Comparison of ENCODE assay signal across 9 cellular contexts in the genomic region with DNA sequence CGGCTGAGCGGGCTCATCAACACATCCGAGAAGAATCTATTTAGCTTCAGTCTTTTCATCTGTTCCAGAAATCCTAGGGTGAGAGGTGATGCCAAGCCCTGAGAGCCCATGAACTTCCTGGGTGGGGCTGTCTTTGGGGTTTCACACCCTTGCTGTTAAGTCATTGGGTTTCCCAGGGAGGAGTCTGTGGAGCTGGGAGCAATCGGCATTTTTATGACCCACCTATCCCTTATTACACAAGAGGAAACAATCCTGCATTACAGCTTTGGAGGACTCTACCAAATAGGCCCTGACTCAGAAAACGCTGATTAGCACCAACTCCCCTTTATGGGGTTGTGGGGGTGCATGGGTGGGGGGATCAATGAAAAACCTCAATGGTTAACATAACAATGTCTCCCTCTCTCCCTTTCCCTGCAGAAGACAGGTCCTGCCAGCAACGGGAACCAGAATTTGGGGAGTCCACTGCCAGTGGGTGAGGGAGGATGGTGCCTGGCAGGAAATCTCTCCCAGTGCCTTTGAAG. TPM values are rescaled to one million over a fixed set of nuclear protein-coding genes. Genes with fewer than 3 reads are reported as not detected.
DNase-seq lines count a peak whose midpoint lies in the region; ATAC-seq and TF ChIP-seq lines count a peak whose summit lies in the region.
"Had no signal": no experiment of that assay in that cellular context is flagged by ENCODE, and none has a peak within 500 bp of the region (broad histone marks: within the 10 kb centered on the region; RNA-seq: fewer than 3 reads in every experiment).

No MANE protein-coding gene starts in this region.

- H3K9me3 ChIP-seq in CD4-positive, CD25-positive, alpha-beta regulatory T cell (ENCODE audit: control insufficient read depth in 2 of 2, low read length in 2 of 2) = no peaks in the 10 kb centered on the region
- H3K9me3 ChIP-seq in body of pancreas = no peaks in the 10 kb centered on the region
- H3K9me3 ChIP-seq: MG63 had no signal

- intact Hi-C loops in natural killer cell (cut with micrococcal nuclease) = no loop called here
- intact Hi-C loops in body of pancreas (cut with DNase I) = no loop called here
- intact Hi-C loops in dorsolateral prefrontal cortex (cut with DNase I) = no loop called here

- TF ChIP-seq POLR2A in body of pancreas (IDR thresholded peaks at IDR 0.05) = no peak

- no peaks in the 10 kb centered on the region for H3K27me3 ChIP-seq in CD4-positive, CD25-positive, alpha-beta regulatory T cell (ENCODE audit: control insufficient read depth, insufficient read depth, low read length)
- no peaks in the 10 kb centered on the region for H3K27me3 ChIP-seq in brain microvascular endothelial cell (replicated peaks)
- no peaks in the 10 kb centered on the region for H3K27me3 ChIP-seq in body of pancreas
- peaks cover 0 to 12% (median 0%) of the 10 kb centered on the region in 45 donors for H3K27me3 ChIP-seq in dorsolateral prefrontal cortex
- H3K27me3 ChIP-seq: MG63 had no signal

- peaks cover 4% of the 10 kb centered on the region for H3K27me3 Mint-ChIP-seq in CD4-positive, CD25-positive, alpha-beta regulatory T cell
- H3K27me3 Mint-ChIP-seq in IgD-negative memory B cell = no peaks in the 10 kb centered on the region
- H3K27me3 Mint-ChIP-seq in effector memory CD8-positive, alpha-beta T cell = no peaks in the 10 kb centered on the region
- no peaks in the 10 kb centered on the region for H3K27me3 Mint-ChIP-seq in natural killer cell (ENCODE audit: low read depth in 2 of 2)

- peaks cover 66% of the 10 kb centered on the region for H3K36me3 Mint-ChIP-seq in CD4-positive, CD25-positive, alpha-beta regulatory T cell
- H3K36me3 Mint-ChIP-seq in IgD-negative memory B cell = peaks cover 42% of the 10 kb centered on the region
- H3K36me3 Mint-ChIP-seq in effector memory CD8-positive, alpha-beta T cell (ENCODE audit: insufficient read depth) = peaks cover 100% of the 10 kb centered on the region
- H3K36me3 Mint-ChIP-seq in natural killer cell = peaks cover 30% of the 10 kb centered on the region

- H3K4me3 Mint-ChIP-seq in CD4-positive, CD25-positive, alpha-beta regulatory T cell = peak overlapping the region in 1 of 4 donors; percentile 41
- H3K4me3 Mint-ChIP-seq in IgD-negative memory B cell (peak overlapping the region in 2 of 4 donors; percentile 47 to 73), natural killer cell (peak overlapping the region; percentile 42)
- H3K4me3 Mint-ChIP-seq in effector memory CD8-positive, alpha-beta T cell = peak overlapping the region; percentile 26 to 62

- in situ Hi-C loops in brain microvascular endothelial cell (cut with HindIII; ENCODE audit: low pct_ligation_motif_present, low sequenced_read_pairs) = no loop called here

- peaks cover 16% of the 10 kb centered on the region for H3K4me1 ChIP-seq in CD4-positive, CD25-positive, alpha-beta regulatory T cell (ENCODE audit: control insufficient read depth, insufficient read depth, low read length, poor library complexity, severe bottlenecking)
- no peaks in the 10 kb centered on the region for H3K4me1 ChIP-seq in body of pancreas

- no peak overlapping the region for H3K4me3 ChIP-seq in CD4-positive, CD25-positive, alpha-beta regulatory T cell (ENCODE audit: low read depth, low read length)
- H3K4me3 ChIP-seq in brain microvascular endothelial cell (ENCODE audit: low read depth, low read length) = no peak overlapping the region
- no peak overlapping the region for H3K4me3 ChIP-seq in body of pancreas
- no peak overlapping the region for H3K4me3 ChIP-seq in dorsolateral prefrontal cortex
- H3K4me3 ChIP-seq: MG63 had no signal

- H3K27ac ChIP-seq in CD4-positive, CD25-positive, alpha-beta regulatory T cell (ENCODE audit: insufficient read depth, low read length, poor library complexity, severe bottlenecking) = peak overlapping the region; percentile 45
- H3K27ac ChIP-seq in brain microvascular endothelial cell (no peak overlapping the region), body of pancreas (no peak overlapping the region), dorsolateral prefrontal cortex (peak overlapping the region in 15 of 59 donors; percentile 1 to 64 (median 46))

- no peak for TF ChIP-seq CTCF in natural killer cell (IDR thresholded peaks at IDR 0.05)
- no peak for TF ChIP-seq CTCF in brain microvascular endothelial cell (IDR thresholded peaks at IDR 0.05; ENCODE audit: low read depth, low read length, missing control alignments)
- TF ChIP-seq CTCF in body of pancreas (IDR thresholded peaks at IDR 0.05) = no peak
- TF ChIP-seq CTCF in dorsolateral prefrontal cortex (IDR thresholded peaks at IDR 0.05 in 54 of 56, conservative IDR thresholded peaks at IDR 0.05 in 2 of 56; ENCODE audit: low read depth in 1 of 56, partially characterized antibody in 56 of 56) = no peak

- 79 to 84% methylated on average over 5 to 6 of the region's 6 CpGs for WGBS in body of pancreas, 2 donors

- peaks cover 99% of the 10 kb centered on the region for H3K36me3 ChIP-seq in CD4-positive, CD25-positive, alpha-beta regulatory T cell (ENCODE audit: control insufficient read depth, insufficient read depth, low read length)
- H3K36me3 ChIP-seq in brain microvascular endothelial cell (replicated peaks) (peaks cover 74% of the 10 kb centered on the region), body of pancreas (replicated peaks in 1 of 2; ENCODE audit: insufficient read depth in 1 of 2, low read depth in 2 of 2) (peaks cover 33 to 58% of the 10 kb centered on the region in 2 donors)

- H3K27ac Mint-ChIP-seq in CD4-positive, CD25-positive, alpha-beta regulatory T cell = peak overlapping the region; percentile 20 to 80 (median 46)
- peak overlapping the region; percentile 71 to 99 (median 97) for H3K27ac Mint-ChIP-seq in IgD-negative memory B cell
- H3K27ac Mint-ChIP-seq in effector memory CD8-positive, alpha-beta T cell = peak overlapping the region; percentile 92 to 96
- peak overlapping the region; percentile 84 to 87 for H3K27ac Mint-ChIP-seq in natural killer cell

- ATAC-seq in CD4-positive, CD25-positive, alpha-beta regulatory T cell (ENCODE audit: low read depth in 2 of 2) = no peak
- ATAC-seq in effector memory CD8-positive, alpha-beta T cell (replicated peaks) = peak; percentile 47
- ATAC-seq in natural killer cell = peak in 2 of 3 donors; percentile 10 to 42
- ATAC-seq in body of pancreas = no peak
- ATAC-seq in activated CD4-positive, CD25-positive, alpha-beta regulatory T cell treated with anti-CD3 and anti-CD28 coated beads, Interleukin-2, amount 50 U/mL, for 24 hours = no peak

- no peak for DNase-seq in CD4-positive, CD25-positive, alpha-beta regulatory T cell
- DNase-seq in effector memory CD8-positive, alpha-beta T cell = no peak
- no peak for DNase-seq in natural killer cell
- no peak for DNase-seq in brain microvascular endothelial cell
- DNase-seq in body of pancreas = no peak
- no peak for DNase-seq in dorsolateral prefrontal cortex
- DNase-seq: MG63 had no signal

- H3K4me1 Mint-ChIP-seq in CD4-positive, CD25-positive, alpha-beta regulatory T cell = peaks cover 7 to 50% (median 31%) of the 10 kb centered on the region in 4 donors
- H3K4me1 Mint-ChIP-seq in IgD-negative memory B cell (peaks cover 6 to 18% (median 13%) of the 10 kb centered on the region in 3 donors), natural killer cell (peaks cover 40 to 52% of the 10 kb centered on the region in 2 donors)
- H3K4me1 Mint-ChIP-seq in effector memory CD8-positive, alpha-beta T cell (ENCODE audit: low read depth in 2 of 2) = peaks cover 41 to 59% of the 10 kb centered on the region in 2 donors

- H3K9me3 Mint-ChIP-seq in CD4-positive, CD25-positive, alpha-beta regulatory T cell = peaks cover 0 to 10% (median 0%) of the 10 kb centered on the region in 7 donors
- H3K9me3 Mint-ChIP-seq in IgD-negative memory B cell (no peaks in the 10 kb centered on the region), natural killer cell (no peaks in the 10 kb centered on the region)
- no peaks in the 10 kb centered on the region for H3K9me3 Mint-ChIP-seq in effector memory CD8-positive, alpha-beta T cell

RNA-seq across cellular contexts. Expression of gene EZR, which starts 46.3 kb away (rescaled TPM):
- total RNA-seq in CD4-positive, CD25-positive, alpha-beta regulatory T cell = 559 TPM
- 100 to 1,000 TPM; 310 to 497 (median 365) TPM for polyA plus RNA-seq in CD4-positive, CD25-positive, alpha-beta regulatory T cell
- polyA plus RNA-seq in IgD-negative memory B cell = 588 TPM
- total RNA-seq in natural killer cell = 100 to 1,000 TPM; 119 to 157 (median 133) TPM
- 100 to 1,000 TPM in 1 of 2 donors, 10 to 100 TPM in 1; 76.8 to 103 TPM for total RNA-seq in body of pancreas
- 100 to 1,000 TPM in 20 of 120 experiments, 10 to 100 TPM in 100; 41.2 to 336 (median 78.7) TPM for total RNA-seq in dorsolateral prefrontal cortex

Comparison
In these comparisons a context has a peak if more than half of its experiments do, and no peak if none do; other contexts are left out.
1. ATAC-seq: peak in effector memory CD8-positive, alpha-beta T cell (single experiment) and natural killer cell (2 of 3); none in CD4-positive, CD25-positive, alpha-beta regulatory T cell (0 of 2), body of pancreas (single experiment) and activated CD4-positive, CD25-positive, alpha-beta regulatory T cell treated with anti-CD3 and anti-CD28 coated beads, Interleukin-2, amount 50 U/mL, for 24 hours (0 of 2).
2. H3K27ac Mint-ChIP-seq: peak in every context shown above with its lines; median percentile 97 in IgD-negative memory B cell; 94 in effector memory CD8-positive, alpha-beta T cell; 86 in natural killer cell; 46 in CD4-positive, CD25-positive, alpha-beta regulatory T cell.